Comparison of ENCODE assay signal across 1 cellular context in genomic region chr15:90930861-90931629, GRCh38.
TF ChIP-seq lines count a peak whose summit lies in the region.

No MANE protein-coding gene starts in this region.

TF ChIP-seq in GM23338, 12 proteins besides CTCF, POLR2A, EP300 and RAD21 (continued from another document):
- TF ChIP-seq REST (IDR thresholded peaks at IDR 0.05; ENCODE audit: unreplicated experiment), result no peak
- TF ChIP-seq ZNF462 (CRISPR knock-in tag; IDR thresholded peaks at IDR 0.05), result no peak
- TF ChIP-seq NANOG (IDR thresholded peaks at IDR 0.05; ENCODE audit: borderline replicate concordance), result no peak
